ENCODE assay signal across 8 cellular contexts in genomic region chr22:36374603-36375024, GRCh38. TPM values are rescaled to one million over a fixed set of nuclear protein-coding genes. Genes with fewer than 3 reads are reported as not detected.
DNase-seq lines count a peak whose midpoint lies in the region; ATAC-seq and TF ChIP-seq lines count a peak whose summit lies in the region.

No MANE protein-coding gene starts in this region.

- TF ChIP-seq CTCF in lung (IDR thresholded peaks at IDR 0.05; ENCODE audit: control extremely low read depth, extremely low read depth) (no peak), transverse colon (IDR thresholded peaks at IDR 0.05) (no peak)

- in situ Hi-C loops in transverse colon (cut with MboI; ENCODE audit: low pct_ligation_motif_present in 1 of 4, low pct_unique_long_range_greater_than_20kb in 1 of 4, low sequenced_read_pairs in 3 of 4) = no loop called here

- H3K4me3 ChIP-seq in lung = no peak overlapping the region
- no peak overlapping the region for H3K4me3 ChIP-seq in transverse colon
- H3K4me3 ChIP-seq in H7 (ENCODE audit: insufficient read depth, low read depth, low read length) = no peak overlapping the region

- peaks cover 91% of the 10 kb centered on the region for H3K4me1 Mint-ChIP-seq in activated naive CD8-positive, alpha-beta T cell treated with anti-CD3 and anti-CD28 coated beads for 36 hours

- H3K27ac ChIP-seq in lung (ENCODE audit: low read depth in 1 of 2, low read length in 1 of 2) (peak overlapping the region in 1 of 2 donors; percentile 62), transverse colon (peak overlapping the region; percentile 96 to 100 (median 98))

- H3K9me3 ChIP-seq in lung (ENCODE audit: control insufficient read depth in 2 of 2, insufficient read depth in 1 of 2, low read length in 1 of 2) (no peaks in the 10 kb centered on the region), transverse colon (no peaks in the 10 kb centered on the region)

- peak overlapping the region; percentile 92 for H3K27ac Mint-ChIP-seq in activated naive CD8-positive, alpha-beta T cell treated with anti-CD3 and anti-CD28 coated beads for 36 hours

- peaks cover 41 to 44% of the 10 kb centered on the region in 2 donors for H3K4me1 ChIP-seq in lung (ENCODE audit: control insufficient read depth in 2 of 2, insufficient read depth in 2 of 2, low read length in 2 of 2)
- H3K4me1 ChIP-seq in transverse colon = peaks cover 72 to 100% (median 98%) of the 10 kb centered on the region in 4 donors

- TF ChIP-seq EP300 in transverse colon (IDR thresholded peaks at IDR 0.05; ENCODE audit: low read depth) = no peak

- ATAC-seq in lung (ENCODE audit: insufficient read depth, low FRiP score) = peak; percentile 37

- intact Hi-C loops in transverse colon (cut with DNase I; ENCODE audit: low total_unique reads) = loop anchor here (5.0 kb wide), 1 partner anchor 93 kb away; no protein-coding TSS in a partner anchor

- peak overlapping the region; percentile 8 for H3K4me3 Mint-ChIP-seq in activated naive CD8-positive, alpha-beta T cell treated with anti-CD3 and anti-CD28 coated beads for 36 hours

- no peak for TF ChIP-seq POLR2A in transverse colon (IDR thresholded peaks at IDR 0.05)

- no peaks in the 10 kb centered on the region for H3K27me3 ChIP-seq in lung (ENCODE audit: control insufficient read depth, insufficient read depth)
- no peaks in the 10 kb centered on the region for H3K27me3 ChIP-seq in transverse colon
- no peaks in the 10 kb centered on the region for H3K27me3 ChIP-seq in H7 (ENCODE audit: control insufficient read depth, insufficient read depth, low read length)

- WGBS in lung, 2 donors = 45 to 53% methylated on average over 11 of the region's 11 CpGs
- 51% methylated on average over 11 of the region's 11 CpGs; no CpG with 5 or more reads in 1 of the 2 donors for WGBS in transverse colon (ENCODE audit: low coverage in 1 of 2), 2 donors

- H3K27me3 Mint-ChIP-seq in activated naive CD8-positive, alpha-beta T cell treated with anti-CD3 and anti-CD28 coated beads for 36 hours = no peaks in the 10 kb centered on the region

- DNase-seq in activated T-cell treated with anti-CD3 and anti-CD28 coated beads for 1 hour (ENCODE audit: low read depth) (peak; percentile 44), activated T-cell treated with anti-CD3 and anti-CD28 coated beads for 4 hours (no peak), lung (ENCODE audit: low spot score) (no peak), transverse colon (peak; percentile 66), H7 (no peak), NCI-H2029 treated with DMSO at 0.1 percent for 48 hours (lab: John Stamatoyannopoulos, UW) (no peak), NCI-H2196 treated with DMSO at 0.1 percent for 48 hours (lab: John Stamatoyannopoulos, UW; ENCODE audit: unreplicated experiment) (no peak)
- peak; percentile 68 for DNase-seq in activated naive CD8-positive, alpha-beta T cell treated with anti-CD3 and anti-CD28 coated beads for 36 hours

- H3K36me3 ChIP-seq in lung (ENCODE audit: control insufficient read depth in 2 of 2, insufficient read depth in 2 of 2, low read length in 2 of 2) (peaks cover 0 to 8% of the 10 kb centered on the region in 2 donors), transverse colon (no peaks in the 10 kb centered on the region), H7 (replicated peaks; ENCODE audit: control insufficient read depth, insufficient read depth, low read length) (no peaks in the 10 kb centered on the region; the same call in 1 of the 2 replicates)

- H3K36me3 Mint-ChIP-seq in activated naive CD8-positive, alpha-beta T cell treated with anti-CD3 and anti-CD28 coated beads for 36 hours = peaks cover 75% of the 10 kb centered on the region

- H3K9me3 Mint-ChIP-seq in activated naive CD8-positive, alpha-beta T cell treated with anti-CD3 and anti-CD28 coated beads for 36 hours = no peaks in the 10 kb centered on the region

RNA-seq across cellular contexts. Expression of gene MYH9, which starts 13.2 kb away (rescaled TPM):
- total RNA-seq in activated naive CD8-positive, alpha-beta T cell treated with anti-CD3 and anti-CD28 coated beads for 36 hours = 100 to 1,000 TPM; 551 to 554 TPM
- 100 to 1,000 TPM; 398 to 667 TPM for total RNA-seq in lung
- 100 to 1,000 TPM; 184 to 266 TPM for polyA plus RNA-seq in lung
- total RNA-seq in transverse colon = 100 to 1,000 TPM; 385 to 511 (median 460) TPM
- total RNA-seq in H7 (2014; rRNA removed; shearing (Covaris generic)) = 117 and 149 TPM in 2 replicates

Comparison
In these comparisons a context has a peak if more than half of its experiments do, and no peak if none do; other contexts are left out.
1. DNase-seq: peak in activated T-cell treated with anti-CD3 and anti-CD28 coated beads for 1 hour (single experiment), activated naive CD8-positive, alpha-beta T cell treated with anti-CD3 and anti-CD28 coated beads for 36 hours (single experiment) and transverse colon (single experiment); none in activated T-cell treated with anti-CD3 and anti-CD28 coated beads for 4 hours (single experiment), lung (single experiment), H7 (single experiment), NCI-H2029 treated with DMSO at 0.1 percent for 48 hours (single experiment) and NCI-H2196 treated with DMSO at 0.1 percent for 48 hours (single experiment).